ENCODE assay signal across 9 cellular contexts in the genomic region with DNA sequence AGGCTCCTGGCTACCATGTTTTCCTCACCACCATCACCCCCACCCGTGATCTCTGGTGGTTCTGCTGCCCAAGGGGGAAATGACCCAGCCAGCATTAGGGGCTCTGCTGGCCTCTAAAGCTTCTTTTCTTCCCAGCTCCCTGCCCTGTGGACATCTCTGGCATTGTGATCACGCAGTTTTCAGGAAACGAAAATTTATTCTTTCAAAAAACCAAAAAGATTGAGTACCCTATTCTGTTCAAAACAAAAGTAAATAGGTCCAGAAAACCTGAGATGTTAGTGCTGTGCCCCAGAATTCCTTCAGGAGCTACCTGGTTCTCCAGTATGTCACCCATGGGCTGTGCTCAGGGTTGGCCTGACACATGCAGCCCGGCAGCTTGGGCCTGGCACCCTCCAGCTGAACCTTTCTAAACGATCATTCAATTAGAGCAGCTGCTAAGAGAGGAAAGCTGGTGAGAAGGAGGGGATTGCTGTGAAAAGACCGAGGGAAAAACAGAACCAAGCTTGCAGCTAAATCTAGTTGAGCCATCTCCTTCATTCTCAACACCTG.
DNase-seq lines count a peak whose midpoint lies in the region; ATAC-seq and TF ChIP-seq lines count a peak whose summit lies in the region.
"Had no signal": no experiment of that assay in that cellular context is flagged by ENCODE, and none has a peak within 500 bp of the region (broad histone marks: within the 10 kb centered on the region; RNA-seq: fewer than 3 reads in every experiment).

No MANE protein-coding gene starts in this region.

- H3F3A ChIP-seq in Loucy (ENCODE audit: low read depth): peaks cover 12% of the 10 kb centered on the region; the same call in 1 of the 2 replicates

- ATAC-seq in activated T-helper 17 cell treated with anti-CD3 and anti-CD28 coated beads, Interleukin-2, amount 50 U/mL, for 72 hours (replicated peaks): no peak
- ATAC-seq in naive thymus-derived CD4-positive, alpha-beta T cell: no peak
- ATAC-seq in GM18519 (IDR thresholded peaks at IDR 0.05; ENCODE audit: low FRiP score, unreplicated experiment): no peak
- no peak for ATAC-seq in GM18907 (IDR thresholded peaks at IDR 0.05; ENCODE audit: unreplicated experiment)
- ATAC-seq in HG02588 (IDR thresholded peaks at IDR 0.05; ENCODE audit: unreplicated experiment): no peak

- POLR2A ChIA-PET in naive thymus-derived CD4-positive, alpha-beta T cell (lab: Charles Lee): interaction anchor here (2.6 kb wide), 1 partner anchor 294 kb away, joined by 16 read pairs; no protein-coding TSS in a partner anchor

- H3K4me3 ChIP-seq in Loucy (ENCODE audit: low read length, poor library complexity, severe bottlenecking): peak overlapping the region; percentile 49
- no peak overlapping the region for H3K4me3 ChIP-seq in naive thymus-derived CD4-positive, alpha-beta T cell (ENCODE audit: low read length)
- H3K4me3 ChIP-seq: lung had no signal

- no peaks in the 10 kb centered on the region for H3K9me3 Mint-ChIP-seq in activated T-helper 17 cell treated with anti-CD3 and anti-CD28 coated beads, Interleukin-2, amount 50 U/mL, for 72 hours
- no peaks in the 10 kb centered on the region for H3K9me3 Mint-ChIP-seq in naive thymus-derived CD4-positive, alpha-beta T cell

- H3K4me3 Mint-ChIP-seq in activated T-helper 17 cell treated with anti-CD3 and anti-CD28 coated beads, Interleukin-2, amount 50 U/mL, for 72 hours: peak overlapping the region; percentile 31
- peak overlapping the region in 2 of 10 donors; percentile 15 to 31 for H3K4me3 Mint-ChIP-seq in naive thymus-derived CD4-positive, alpha-beta T cell

- no peaks in the 10 kb centered on the region for H3K27me3 Mint-ChIP-seq in activated T-helper 17 cell treated with anti-CD3 and anti-CD28 coated beads, Interleukin-2, amount 50 U/mL, for 72 hours
- H3K27me3 Mint-ChIP-seq in naive thymus-derived CD4-positive, alpha-beta T cell: no peaks in the 10 kb centered on the region

- peak overlapping the region; percentile 69 for H3K4me2 ChIP-seq in Loucy (ENCODE audit: low read depth, low read length, poor library complexity, severe bottlenecking)

- DNase-seq in COR-L47 (lab: John Stamatoyannopoulos, UW) (peak; percentile 8), iPS-NIHi11 (ENCODE audit: low spot score) (no peak)
- no peak for DNase-seq in naive thymus-derived CD4-positive, alpha-beta T cell

- 0 out of 2 replicates have a peak overlapping the region, but pooled peaks have one; percentile 33 for H2AFZ ChIP-seq in Loucy (ENCODE audit: low read length)

- peaks cover 33% of the 10 kb centered on the region; the same call in 1 of the 2 replicates for H3K36me3 ChIP-seq in Loucy (ENCODE audit: insufficient read depth, low read length)
- H3K36me3 ChIP-seq in naive thymus-derived CD4-positive, alpha-beta T cell (ENCODE audit: control insufficient read depth in 2 of 3, insufficient read depth in 3 of 3, low read length in 3 of 3): no peaks in the 10 kb centered on the region

- H3K4me1 ChIP-seq in Loucy (ENCODE audit: insufficient read depth, low read length, poor library complexity, severe bottlenecking): peaks cover 59% of the 10 kb centered on the region
- peaks cover 6 to 17% of the 10 kb centered on the region in 2 donors for H3K4me1 ChIP-seq in naive thymus-derived CD4-positive, alpha-beta T cell (ENCODE audit: control insufficient read depth in 2 of 2, insufficient read depth in 2 of 2, low read length in 2 of 2)

- peak overlapping the region; percentile 46 for H3K9ac ChIP-seq in Loucy (ENCODE audit: low read depth, low read length, poor library complexity, severe bottlenecking)

- H3K79me2 ChIP-seq in Loucy (ENCODE audit: insufficient read depth, low read length): peaks cover 4% of the 10 kb centered on the region; the same call in 1 of the 2 replicates

- H4K20me1 ChIP-seq in Loucy (ENCODE audit: insufficient read depth, low read length, poor library complexity, severe bottlenecking): no peaks in the 10 kb centered on the region

- H3K36me3 Mint-ChIP-seq in activated T-helper 17 cell treated with anti-CD3 and anti-CD28 coated beads, Interleukin-2, amount 50 U/mL, for 72 hours (ENCODE audit: low read depth): peaks cover 59% of the 10 kb centered on the region
- peaks cover 0 to 21% (median under 1%) of the 10 kb centered on the region in 5 donors for H3K36me3 Mint-ChIP-seq in naive thymus-derived CD4-positive, alpha-beta T cell

- H3K9me2 ChIP-seq in Loucy (replicated peaks; ENCODE audit: low read depth, low read length): no peaks in the 10 kb centered on the region

- no peaks in the 10 kb centered on the region for H3K27me3 ChIP-seq in Loucy (ENCODE audit: insufficient read depth, low read length, poor library complexity, severe bottlenecking)
- no peaks in the 10 kb centered on the region for H3K27me3 ChIP-seq in naive thymus-derived CD4-positive, alpha-beta T cell (ENCODE audit: control insufficient read depth in 2 of 2, insufficient read depth in 2 of 2, low read length in 2 of 2)

- intact Hi-C loops in naive thymus-derived CD4-positive, alpha-beta T cell (cut with micrococcal nuclease): loop anchor here (5.0 kb wide), 2 partner anchors 179 to 204 kb away; no protein-coding TSS in a partner anchor

- no peak for TF ChIP-seq CTCF in Loucy (conservative IDR thresholded peaks at IDR 0.05; ENCODE audit: low read length)

- no peak overlapping the region for H3K27ac ChIP-seq in naive thymus-derived CD4-positive, alpha-beta T cell (ENCODE audit: low read depth, low read length)

- CTCF ChIA-PET in naive thymus-derived CD4-positive, alpha-beta T cell (lab: Charles Lee): interaction anchor here (0.7 to 5.2 kb wide), 17 partner anchors 9 to 568 kb away, joined by 3 to 102 read pairs (median 5); no protein-coding TSS in a partner anchor

- H3K4me1 Mint-ChIP-seq in activated T-helper 17 cell treated with anti-CD3 and anti-CD28 coated beads, Interleukin-2, amount 50 U/mL, for 72 hours: peaks cover 41% of the 10 kb centered on the region
- peaks cover 19 to 49% (median 39%) of the 10 kb centered on the region in 7 donors for H3K4me1 Mint-ChIP-seq in naive thymus-derived CD4-positive, alpha-beta T cell

- peak overlapping the region; percentile 2 for H3K27ac Mint-ChIP-seq in activated T-helper 17 cell treated with anti-CD3 and anti-CD28 coated beads, Interleukin-2, amount 50 U/mL, for 72 hours
- peak overlapping the region in 6 of 9 donors; percentile 16 to 63 (median 42) for H3K27ac Mint-ChIP-seq in naive thymus-derived CD4-positive, alpha-beta T cell

- H3K9me3 ChIP-seq in Loucy (ENCODE audit: insufficient read depth, low read depth, low read length): no peaks in the 10 kb centered on the region
- no peaks in the 10 kb centered on the region for H3K9me3 ChIP-seq in naive thymus-derived CD4-positive, alpha-beta T cell (ENCODE audit: control insufficient read depth in 2 of 3, low read length in 3 of 3)
